Comparison of ENCODE assay signal across 13 cellular contexts in the genomic region with DNA sequence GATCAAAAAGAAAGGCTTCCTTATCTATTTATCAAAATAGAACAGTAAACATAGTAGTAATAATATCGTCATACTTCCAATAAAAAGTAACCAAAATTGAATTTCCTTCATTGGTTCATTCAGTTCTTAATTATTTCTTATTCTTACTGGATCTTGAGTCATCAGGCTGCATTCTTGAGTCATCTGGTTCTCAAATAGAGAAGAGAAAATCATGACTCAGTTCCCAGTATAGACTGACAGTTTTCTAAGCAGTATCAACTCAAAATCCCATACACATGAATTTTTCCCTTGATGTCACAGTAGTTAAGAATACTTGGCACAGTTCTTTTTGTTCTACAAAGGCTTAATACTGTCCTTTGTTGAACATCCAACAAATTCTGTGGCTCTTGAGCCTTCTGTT.
DNase-seq lines count a peak whose midpoint lies in the region; ATAC-seq, FAIRE-seq and TF ChIP-seq lines count a peak whose summit lies in the region.
"Had no signal": no experiment of that assay in that cellular context is flagged by ENCODE, and none has a peak within 500 bp of the region (broad histone marks: within the 10 kb centered on the region; RNA-seq: fewer than 3 reads in every experiment).

No MANE protein-coding gene starts in this region.

- no peak for FAIRE-seq in GM12892 (lab: Jason Lieb, UNC)
- FAIRE-seq: A549 had no signal

- TF ChIP-seq CTCF in RWPE1 (conservative IDR thresholded peaks at IDR 0.05; ENCODE audit: low read depth) (no peak), GM13977 (IDR thresholded peaks at IDR 0.05; ENCODE audit: extremely low read depth, insufficient read depth, missing control alignments) (no peak)

- no peaks in the 10 kb centered on the region for H3K9me3 ChIP-seq in GM23248 (ENCODE audit: low read depth)
- H3K9me3 ChIP-seq: A549, right lobe of liver had no signal

- WGBS in GM23248 (ENCODE audit: low coverage in 1 of 2, low lambda C conversion rate in 2 of 2, missing lambda C conversion rate in 2 of 2), 2 experiments, result 4% methylated on average over 1 of the region's 1 CpG

- no peaks in the 10 kb centered on the region for H4K20me1 ChIP-seq in GM23248 (ENCODE audit: insufficient read depth)

- no peak for ATAC-seq in HG02885 (IDR thresholded peaks at IDR 0.05; ENCODE audit: poor library complexity, unreplicated experiment)
- ATAC-seq: A549, right lobe of liver had no signal

- POLR2A ChIA-PET in RWPE1 (lab: Yijun Ruan, JAX; ENCODE audit: low non-redundant PET), result no interaction called here

- 0 out of 2 replicates have a peak, but pooled peaks cover 3% of the 10 kb centered on the region for H3F3A ChIP-seq in GM23248 (ENCODE audit: insufficient read depth)

- H3K27ac ChIP-seq in ACC112 (ENCODE audit: low read depth, low read length) (peak overlapping the region; percentile 54), GM23248 (no peak overlapping the region), RWPE1 (no peak overlapping the region)
- H3K27ac ChIP-seq: A549, right lobe of liver had no signal

- H3K79me2 ChIP-seq in ACC112 (ENCODE audit: control insufficient read depth, insufficient read depth, low read length, unreplicated experiment) (no peaks in the 10 kb centered on the region), GM23248 (ENCODE audit: insufficient read depth) (no peaks in the 10 kb centered on the region)

- H3K4me3 ChIP-seq in ACC112 (ENCODE audit: low read depth, low read length) (peak overlapping the region; percentile 22; the same call in 1 of the 2 replicates), GM23248 (no peak overlapping the region)
- H3K4me3 ChIP-seq: A549, right lobe of liver had no signal

- no peak overlapping the region for H3K9ac ChIP-seq in GM23248

- no peaks in the 10 kb centered on the region for H3K27me3 ChIP-seq in ACC112 (ENCODE audit: insufficient read depth, low read length)
- no peaks in the 10 kb centered on the region for H3K27me3 ChIP-seq in GM23248 (replicated peaks; ENCODE audit: insufficient read depth)
- H3K27me3 ChIP-seq: right lobe of liver had no signal

- peak overlapping the region; percentile 8 for H3K4me2 ChIP-seq in GM23248 (ENCODE audit: unreplicated experiment)
- H3K4me2 ChIP-seq: A549 had no signal

- in situ Hi-C loops in GM23248 (cut with MboI) (no loop called here), GM13977 (cut with MboI; ENCODE audit: low pct_unique_long_range_greater_than_20kb, low sequenced_read_pairs, unreplicated experiment) (no loop called here)

- DNase-seq in GM23248 (peak; percentile 87), RWPE1 (ENCODE audit: low spot score) (peak; percentile 13), fibroblast of peridontal ligament (ENCODE audit: extremely low read depth) (peak; percentile 85), GM12892 (ENCODE audit: insufficient read length) (no peak), putamen (ENCODE audit: low spot score) (no peak), GM13977 (ENCODE audit: low spot score) (no peak)
- DNase-seq: activated naive CD4-positive, alpha-beta T cell treated with anti-CD3 and anti-CD28 coated beads, Interleukin-2, amount 50 U/mL, for 16 hours; NCI-H2107; right lobe of liver; T-helper 9 cell had no signal

- TF ChIP-seq POLR2A in GM12892 (IDR thresholded peaks at IDR 0.05; ENCODE audit: low read depth, low read length), result no peak

- H3K36me3 ChIP-seq in ACC112 (ENCODE audit: insufficient read depth, low read length), result no peaks in the 10 kb centered on the region
- H3K36me3 ChIP-seq in GM23248 (ENCODE audit: low read depth), result no peaks in the 10 kb centered on the region
- H3K36me3 ChIP-seq: right lobe of liver had no signal

- H3K9me2 ChIP-seq in GM23248 (ENCODE audit: insufficient read depth), result 0 out of 2 replicates have a peak, but pooled peaks cover 3% of the 10 kb centered on the region

- CTCF ChIA-PET in RWPE1 (lab: Yijun Ruan, JAX), result no interaction called here

- H3K4me1 ChIP-seq in ACC112 (ENCODE audit: control insufficient read depth, insufficient read depth, low read length, unreplicated experiment) (peaks cover 4% of the 10 kb centered on the region), GM23248 (ENCODE audit: insufficient read depth) (peaks cover 9% of the 10 kb centered on the region)
- H3K4me1 ChIP-seq: A549, right lobe of liver had no signal

- peak overlapping the region; percentile 53 for H2AFZ ChIP-seq in ACC112 (ENCODE audit: low read length, unreplicated experiment)
- H2AFZ ChIP-seq in GM23248, result 0 out of 2 replicates have a peak overlapping the region, but pooled peaks have one; percentile 18

Comparison
In these comparisons a context has a peak if more than half of its experiments do, and no peak if none do; other contexts are left out.
1. DNase-seq: peak in GM23248 (single experiment), RWPE1 (single experiment) and fibroblast of peridontal ligament (single experiment); none in GM12892 (single experiment), putamen (single experiment) and GM13977 (single experiment).